In genomic region chr2:16626497-16626896, GRCh38 we compare ENCODE assay signal across 1 cellular context.
A peak's percentile ranks its signal among the peaks of the same experiment; 100 is the strongest.
TF ChIP-seq lines count a peak whose summit lies in the region.

No MANE protein-coding gene starts in this region.

TF ChIP-seq in endothelial cell of umbilical vein, 7 proteins besides CTCF, POLR2A, EP300 and RAD21:
- TF ChIP-seq GATA2 (IDR thresholded peaks at IDR 0.05; ENCODE audit: insufficient read depth, insufficient read length, low read depth, low read length) (no peak), MAX (IDR thresholded peaks at IDR 0.05; ENCODE audit: insufficient read depth, insufficient read length) (no peak), FOS (IDR thresholded peaks at IDR 0.05; ENCODE audit: borderline replicate concordance, insufficient read depth, low read length) (peak; percentile 59), MYC (IDR thresholded peaks at IDR 0.05; ENCODE audit: low read depth, low read length) (no peak), EZH2 (IDR thresholded peaks at IDR 0.05; ENCODE audit: borderline replicate concordance, low read depth, low read length, severe bottlenecking) (no peak)
